Comparison of ENCODE assay signal across 31 cellular contexts in genomic region chr3:775178-775885, GRCh38.
DNase-seq lines count a peak whose midpoint lies in the region; ATAC-seq and TF ChIP-seq lines count a peak whose summit lies in the region.
"Had no signal": no experiment of that assay in that cellular context is flagged by ENCODE, and none has a peak within 500 bp of the region (broad histone marks: within the 10 kb centered on the region; RNA-seq: fewer than 3 reads in every experiment).

No MANE protein-coding gene starts in this region.

- H3K27ac Mint-ChIP-seq in HFFc6, result no peak overlapping the region
- H3K27ac Mint-ChIP-seq: activated CD8-positive, alpha-beta memory T cell treated with anti-CD3 and anti-CD28 coated beads, Interleukin-2, amount 10 ng/mL, durations not matched to agents 7 days and 5 days; naive thymus-derived CD4-positive, alpha-beta T cell; T-helper 1 cell treated with Interleukin-12 subunit alpha and Interleukin-12 subunit beta and Interleukin-4 antibody, amounts not matched to agents 30 μg/mL and 1 μg/mL, for 36 hours had no signal

- no peaks in the 10 kb centered on the region for H3K36me3 ChIP-seq in Panc1 (ENCODE audit: control insufficient read depth, insufficient read depth, low read length)
- H3K36me3 ChIP-seq: ascending aorta; BLaER1 treated with 17β-estradiol and CSF1 and Interleukin-3, amounts not matched to agents 10 nM and 100 nM; esophagus muscularis mucosa; heart right ventricle; lower lobe of right lung; tibial artery had no signal

- POLR2A ChIA-PET in Panc1 (lab: Charles Lee), result no interaction called here

- intact Hi-C loops in Panc1 (cut with micrococcal nuclease; ENCODE audit: unreplicated experiment), result no loop called here

- H3K4me3 ChIP-seq in Panc1 (ENCODE audit: low read depth in 2 of 2, low read length in 2 of 2), result no peak overlapping the region
- no peak overlapping the region for H3K4me3 ChIP-seq in epithelial cell of esophagus (ENCODE audit: low read length)
- no peak overlapping the region for H3K4me3 ChIP-seq in retinal pigment epithelial cell (ENCODE audit: low read length)
- H3K4me3 ChIP-seq: ascending aorta; BLaER1 treated with 17β-estradiol and CSF1 and Interleukin-3, amounts not matched to agents 10 nM and 100 nM; esophagus muscularis mucosa; heart right ventricle; lower lobe of right lung; psoas muscle; tibial artery had no signal

- TF ChIP-seq CTCF in Panc1 (IDR thresholded peaks at IDR 0.05) (no peak), epithelial cell of esophagus (IDR thresholded peaks at IDR 0.05; ENCODE audit: insufficient read depth, low read depth, low read length, missing control alignments) (no peak), retinal pigment epithelial cell (conservative IDR thresholded peaks at IDR 0.05; ENCODE audit: low read depth, low read length) (no peak), HFFc6 (IDR thresholded peaks at IDR 0.05) (no peak)

- H3K9me3 Mint-ChIP-seq in HFFc6, result peaks cover 45% of the 10 kb centered on the region

- H3K4me1 ChIP-seq in Panc1 (ENCODE audit: control insufficient read depth, insufficient read depth, low read length), result no peaks in the 10 kb centered on the region
- H3K4me1 ChIP-seq: ascending aorta; BLaER1 treated with 17β-estradiol and CSF1 and Interleukin-3, amounts not matched to agents 10 nM and 100 nM; esophagus muscularis mucosa; heart right ventricle; lower lobe of right lung; psoas muscle; tibial artery had no signal

- CTCF ChIA-PET in Panc1 (lab: Charles Lee), result no interaction called here

- peak; percentile 39 for DNase-seq in Panc1 (ENCODE audit: low read depth, low spot score)
- DNase-seq in epithelial cell of esophagus (ENCODE audit: low read depth), result peak; percentile 47
- DNase-seq in retinal pigment epithelial cell (ENCODE audit: low read depth), result peak; percentile 72
- no peak for DNase-seq in HFFc6
- DNase-seq: activated CD4-positive, alpha-beta T cell treated with anti-CD3 and anti-CD28 coated beads, Interleukin-2, amount 50 U/mL, for 4 hours; activated CD8-positive, alpha-beta memory T cell treated with anti-CD3 and anti-CD28 coated beads, Interleukin-2, amount 10 ng/mL, durations not matched to agents 7 days and 5 days; activated T-cell treated with anti-CD3 and anti-CD28 coated beads, Interleukin-2, amount 50 U/mL, for 48 hours; caudate nucleus; cortex of kidney; DMS79; foreskin melanocyte; GDM1; GOT3; heart right ventricle; Kasumi-1; lower lobe of right lung; naive thymus-derived CD4-positive, alpha-beta T cell; NCI-H1436 treated with DMSO at 0.1 percent for 48 hours; NCI-H748 treated with DMSO at 0.1 percent for 48 hours; occipital lobe; psoas muscle; stimulated activated CD4-positive, alpha-beta T cell treated with anti-CD3 and anti-CD28 coated beads, Interleukin-4, amount 100 ng/mL, for 1 hour; tibial artery had no signal

- ATAC-seq in HG02798 (IDR thresholded peaks at IDR 0.05; ENCODE audit: poor library complexity, unreplicated experiment), result peak; percentile 62
- no peak for ATAC-seq in Panc1
- ATAC-seq in HG02973 (IDR thresholded peaks at IDR 0.05; ENCODE audit: unreplicated experiment), result no peak
- no peak for ATAC-seq in HG02763 (IDR thresholded peaks at IDR 0.05; ENCODE audit: unreplicated experiment)
- ATAC-seq: activated CD8-positive, alpha-beta memory T cell treated with anti-CD3 and anti-CD28 coated beads, Interleukin-2, amount 10 ng/mL, durations not matched to agents 7 days and 5 days; heart right ventricle; lower lobe of right lung; naive thymus-derived CD4-positive, alpha-beta T cell; psoas muscle; SK-N-SH treated with all-trans-retinoic acid at 6 μM for 48 hours had no signal

- no peaks in the 10 kb centered on the region for H3K4me1 Mint-ChIP-seq in HFFc6 (ENCODE audit: low read depth)
- H3K4me1 Mint-ChIP-seq: activated CD8-positive, alpha-beta memory T cell treated with anti-CD3 and anti-CD28 coated beads, Interleukin-2, amount 10 ng/mL, durations not matched to agents 7 days and 5 days; naive thymus-derived CD4-positive, alpha-beta T cell had no signal

- H3K27ac ChIP-seq in Panc1 (ENCODE audit: low read length), result no peak overlapping the region
- H3K27ac ChIP-seq: ascending aorta; BLaER1 treated with 17β-estradiol and CSF1 and Interleukin-3, amounts not matched to agents 10 nM and 100 nM; esophagus muscularis mucosa; heart right ventricle; lower lobe of right lung; psoas muscle; tibial artery had no signal

- no peaks in the 10 kb centered on the region for H3K9me3 ChIP-seq in Panc1 (ENCODE audit: control insufficient read depth, insufficient read depth, low read depth, low read length)
- H3K9me3 ChIP-seq: ascending aorta; BLaER1 treated with 17β-estradiol and CSF1 and Interleukin-3, amounts not matched to agents 10 nM and 100 nM; esophagus muscularis mucosa; lower lobe of right lung; psoas muscle; tibial artery had no signal

- in situ Hi-C loops in Panc1 (cut with HindIII; ENCODE audit: low pct_unique_long_range_greater_than_20kb, low sequenced_read_pairs), result no loop called here

- H3K27me3 Mint-ChIP-seq in HFFc6 (ENCODE audit: insufficient read depth), result no peaks in the 10 kb centered on the region
- H3K27me3 Mint-ChIP-seq: activated CD8-positive, alpha-beta memory T cell treated with anti-CD3 and anti-CD28 coated beads, Interleukin-2, amount 10 ng/mL, durations not matched to agents 7 days and 5 days; naive thymus-derived CD4-positive, alpha-beta T cell had no signal

- H3K36me3 Mint-ChIP-seq in HFFc6 (ENCODE audit: low read depth), result no peaks in the 10 kb centered on the region
- H3K36me3 Mint-ChIP-seq: activated CD8-positive, alpha-beta memory T cell treated with anti-CD3 and anti-CD28 coated beads, Interleukin-2, amount 10 ng/mL, durations not matched to agents 7 days and 5 days; naive thymus-derived CD4-positive, alpha-beta T cell had no signal

- BruUV-seq in Panc1 (replicated peaks; lab: Mats Ljungman, UMichigan), result no TSS peak

- no peak overlapping the region for H3K4me3 Mint-ChIP-seq in HFFc6
- H3K4me3 Mint-ChIP-seq: activated CD8-positive, alpha-beta memory T cell treated with anti-CD3 and anti-CD28 coated beads, Interleukin-2, amount 10 ng/mL, durations not matched to agents 7 days and 5 days; naive thymus-derived CD4-positive, alpha-beta T cell; T-helper 1 cell treated with Interleukin-12 subunit alpha and Interleukin-12 subunit beta and Interleukin-4 antibody, amounts not matched to agents 30 μg/mL and 1 μg/mL, for 36 hours had no signal

- H3K27me3 ChIP-seq in Panc1 (ENCODE audit: control insufficient read depth, insufficient read depth, low read length), result no peaks in the 10 kb centered on the region
- H3K27me3 ChIP-seq: ascending aorta; BLaER1 treated with 17β-estradiol and CSF1 and Interleukin-3, amounts not matched to agents 10 nM and 100 nM; esophagus muscularis mucosa; heart right ventricle; tibial artery had no signal
